In genomic region chr1:9241891-9242290, GRCh38 we compare ENCODE assay signal across 17 cellular contexts. TPM values are rescaled to one million over a fixed set of nuclear protein-coding genes. Genes with fewer than 3 reads are reported as not detected.
A peak's percentile ranks its signal among the peaks of the same experiment; 100 is the strongest.
DNase-seq lines count a peak whose midpoint lies in the region; ATAC-seq, FAIRE-seq and TF ChIP-seq lines count a peak whose summit lies in the region.
"Had no signal": no experiment of that assay in that cellular context is flagged by ENCODE, and none has a peak within 500 bp of the region (broad histone marks: within the 10 kb centered on the region; RNA-seq: fewer than 3 reads in every experiment).

No MANE protein-coding gene starts in this region.

- intact Hi-C loops in heart right ventricle (cut with DNase I) (no loop called here), Right ventricle myocardium inferior (cut with DNase I) (no loop called here)

- DNase-seq in heart right ventricle (no peak), Right ventricle myocardium inferior (ENCODE audit: missing footprints) (no peak), SKM-1 treated with dmso at 0.1 percent for 144 hours (lab: John Stamatoyannopoulos, UW; ENCODE audit: unreplicated experiment) (no peak), D721Med (ENCODE audit: insufficient read length, low spot score) (no peak), putamen (ENCODE audit: low spot score) (no peak)
- no peak for DNase-seq in activated CD8-positive, alpha-beta memory T cell treated with anti-CD3 and anti-CD28 coated beads, Interleukin-2, amount 50 U/mL, for 48 hours
- DNase-seq: activated naive CD4-positive, alpha-beta T cell; COR-L47; NCI-H1417 treated with DMSO at 0.1 percent for 48 hours; SK-N-SH; stimulated activated CD4-positive, alpha-beta T cell treated with anti-CD3 and anti-CD28 coated beads, Interleukin-2, amount 100 ng/mL, for 24 hours; stimulated activated CD8-positive, alpha-beta memory T cell treated with anti-CD3 and anti-CD28 coated beads, Interleukin-4, amount 100 ng/mL, for 48 hours had no signal

- H3K4me3 ChIP-seq in heart right ventricle (no peak overlapping the region), liver (ENCODE audit: low read depth in 1 of 3, low read length in 3 of 3) (peak overlapping the region; percentile 59 to 70 (median 64)), skeletal muscle tissue (ENCODE audit: low read length in 3 of 3) (peak overlapping the region in 2 of 3 donors; percentile 13 to 18)

- H3K9me3 ChIP-seq in heart right ventricle = no peaks in the 10 kb centered on the region
- no peaks in the 10 kb centered on the region for H3K9me3 ChIP-seq in liver (ENCODE audit: control insufficient read depth in 4 of 4, low read length in 3 of 4)
- H3K9me3 ChIP-seq in skeletal muscle tissue (ENCODE audit: control insufficient read depth in 3 of 3, low read length in 3 of 3) = no peaks in the 10 kb centered on the region
- H3K9me3 ChIP-seq: SK-N-SH had no signal

- 80 to 82% methylated on average over 10 of the region's 10 CpGs for WGBS in heart right ventricle, 2 donors
- WGBS in liver = 34% methylated on average over 10 of the region's 10 CpGs

- no peak for FAIRE-seq in D721Med (lab: Jason Lieb, UNC)
- FAIRE-seq: A204.1, H1 had no signal

- no peak for ATAC-seq in heart right ventricle
- no peak for ATAC-seq in Right ventricle myocardium inferior

- H3K27ac ChIP-seq in heart right ventricle (peak overlapping the region; percentile 41 to 99 (median 88)), liver (ENCODE audit: low read depth in 1 of 2, low read length in 2 of 2) (peak overlapping the region; percentile 96 to 99), skeletal muscle tissue (ENCODE audit: low read depth, low read length) (peak overlapping the region; percentile 88)
- H3K27ac ChIP-seq: VCaP had no signal

- H3K27me3 ChIP-seq in heart right ventricle = no peaks in the 10 kb centered on the region
- no peaks in the 10 kb centered on the region for H3K27me3 ChIP-seq in liver (ENCODE audit: control insufficient read depth in 4 of 4, insufficient read depth in 4 of 4, low read length in 3 of 4)
- H3K27me3 ChIP-seq in skeletal muscle tissue (ENCODE audit: control insufficient read depth in 3 of 3, insufficient read depth in 3 of 3, low read length in 3 of 3) = no peaks in the 10 kb centered on the region

- H3K9ac ChIP-seq in liver (ENCODE audit: low read depth in 1 of 2, low read length in 2 of 2) (peak overlapping the region; percentile 80 to 96), skeletal muscle tissue (ENCODE audit: low read depth in 1 of 3, low read length in 3 of 3) (peak overlapping the region; percentile 27 to 87 (median 62))
- H3K9ac ChIP-seq: SK-N-SH had no signal

- no peak for TF ChIP-seq RAD21 in liver (IDR thresholded peaks at IDR 0.05)

- H3K36me3 ChIP-seq in heart right ventricle (peaks cover 0 to 28% (median 12%) of the 10 kb centered on the region in 9 donors), liver (ENCODE audit: control insufficient read depth in 4 of 4, insufficient read depth in 3 of 4, low read depth in 1 of 4, low read length in 3 of 4) (peaks cover 4 to 17% (median 11%) of the 10 kb centered on the region in 4 donors), skeletal muscle tissue (ENCODE audit: control insufficient read depth in 3 of 3, insufficient read depth in 3 of 3, low read length in 3 of 3) (peaks cover 3 to 17% (median 4%) of the 10 kb centered on the region in 3 donors)

- no peak for TF ChIP-seq CTCF in heart right ventricle (IDR thresholded peaks at IDR 0.05)
- no peak for TF ChIP-seq CTCF in liver (IDR thresholded peaks at IDR 0.05; ENCODE audit: low read depth, low read length, missing input control)
- TF ChIP-seq CTCF in D721Med (IDR thresholded peaks at IDR 0.05; ENCODE audit: insufficient read depth, missing control alignments) = no peak

- H3K4me1 ChIP-seq in heart right ventricle = peaks cover 5 to 97% (median 77%) of the 10 kb centered on the region in 9 donors
- H3K4me1 ChIP-seq in liver (ENCODE audit: control insufficient read depth in 4 of 4, insufficient read depth in 4 of 4, low read length in 3 of 4) = peaks cover 22 to 64% (median 52%) of the 10 kb centered on the region in 4 donors
- H3K4me1 ChIP-seq in skeletal muscle tissue (ENCODE audit: control insufficient read depth in 3 of 3, insufficient read depth in 3 of 3, low read length in 3 of 3) = peaks cover 85 to 97% (median 96%) of the 10 kb centered on the region in 3 donors

TF ChIP-seq in liver, 16 proteins besides CTCF, POLR2A, EP300 and RAD21:
- TF ChIP-seq JUND (IDR thresholded peaks at IDR 0.05) (no peak), ATF3 (IDR thresholded peaks at IDR 0.05) (no peak), TAF1 (conservative IDR thresholded peaks at IDR 0.05) (no peak), ZBTB33 (IDR thresholded peaks at IDR 0.05) (no peak), FOXA1 (IDR thresholded peaks at IDR 0.05) (no peak), NR2F2 (IDR thresholded peaks at IDR 0.05) (no peak), REST (IDR thresholded peaks at IDR 0.05) (no peak), MAX (IDR thresholded peaks at IDR 0.05) (no peak), RXRA (IDR thresholded peaks at IDR 0.05) (no peak)

RNA-seq across cellular contexts. Expression of gene H6PD, which starts 7.3 kb away (rescaled TPM):
- 10 to 100 TPM; 22.3 to 45.0 (median 29.3) TPM for total RNA-seq in heart right ventricle
- 10 to 100 TPM in 1 of 2 donors, 1 to 10 TPM in 1; 5.7 to 17.1 TPM for polyA plus RNA-seq in heart right ventricle
- total RNA-seq in Right ventricle myocardium inferior = 18.7 TPM
- total RNA-seq in liver = 100 to 1,000 TPM in 1 of 2 donors, 10 to 100 TPM in 1; 47.7 to 134 TPM
- polyA plus RNA-seq in liver = 10 to 100 TPM; 28.9 to 65.8 TPM
- total RNA-seq in skeletal muscle tissue = 24.5 TPM

RNA-seq across cellular contexts. Expression of gene SPSB1, which starts 50.8 kb away (rescaled TPM):
- total RNA-seq in heart right ventricle (10 to 100 TPM in 3 of 10 donors, 1 to 10 TPM in 7; 5.5 to 16.5 (median 9.4) TPM), Right ventricle myocardium inferior (16.5 TPM), liver (10 to 100 TPM in 1 of 2 donors, 1 to 10 TPM in 1; 4.1 to 19.1 TPM), skeletal muscle tissue (6.3 TPM)
- polyA plus RNA-seq in heart right ventricle (1 to 10 TPM; 6.7 to 7.5 TPM), liver (10 to 100 TPM; 10.4 to 22.6 TPM)

Comparison
In these comparisons a context has a peak if more than half of its experiments do, and no peak if none do; other contexts are left out.
1. H3K4me3 ChIP-seq: peak in liver (3 of 3) and skeletal muscle tissue (2 of 3); none in heart right ventricle (0 of 10).
2. Peak in every context shown above with its lines, with median percentiles within 50 percentile points of each other: H3K27ac ChIP-seq.